In genomic region chr2:162478721-162479129, GRCh38 we compare ENCODE assay signal across 1 cellular context.
TF ChIP-seq lines count a peak whose summit lies in the region.

No MANE protein-coding gene starts in this region.

TF ChIP-seq in GM23338, 12 proteins besides CTCF, POLR2A, EP300 and RAD21 (continued from another document):
- TF ChIP-seq ZNF462 (CRISPR knock-in tag; IDR thresholded peaks at IDR 0.05) = no peak
- no peak for TF ChIP-seq REST (IDR thresholded peaks at IDR 0.05; ENCODE audit: unreplicated experiment)
TF ChIP-seq in GM23338: peak in this region for 0.
